In genomic region chr20:50312002-50312681, GRCh38 we compare ENCODE assay signal across 14 cellular contexts.
DNase-seq lines count a peak whose midpoint lies in the region; ATAC-seq and TF ChIP-seq lines count a peak whose summit lies in the region.
"Had no signal": no experiment of that assay in that cellular context is flagged by ENCODE, and none has a peak within 500 bp of the region (broad histone marks: within the 10 kb centered on the region; RNA-seq: fewer than 3 reads in every experiment).

No MANE protein-coding gene starts in this region.

- H3K36me3 ChIP-seq in heart left ventricle (no peaks in the 10 kb centered on the region), esophagus muscularis mucosa (no peaks in the 10 kb centered on the region), osteoblast (ENCODE audit: insufficient read depth, low read length) (no peaks in the 10 kb centered on the region), transverse colon (no peaks in the 10 kb centered on the region), neural progenitor cell (no peaks in the 10 kb centered on the region)
- H3K36me3 ChIP-seq: SJSA1 had no signal

- no peaks in the 10 kb centered on the region for H4K20me1 ChIP-seq in osteoblast (ENCODE audit: insufficient read depth, low read length)
- H4K20me1 ChIP-seq in neural progenitor cell (ENCODE audit: low read depth) = no peaks in the 10 kb centered on the region

- no peaks in the 10 kb centered on the region for H3F3A ChIP-seq in neural progenitor cell (ENCODE audit: low read depth)

- H3K27ac ChIP-seq in heart left ventricle = peak overlapping the region; percentile 6 to 76 (median 59)
- H3K27ac ChIP-seq in esophagus muscularis mucosa (replicated peaks in 1 of 4) = peak overlapping the region; percentile 82 to 89 (median 88)
- H3K27ac ChIP-seq in osteoblast (ENCODE audit: low read depth, low read length) = peak overlapping the region; percentile 52
- H3K27ac ChIP-seq in transverse colon = peak overlapping the region; percentile 63 to 90 (median 88)
- no peak overlapping the region for H3K27ac ChIP-seq in neural progenitor cell

- no peak overlapping the region for H3K27ac Mint-ChIP-seq in neural progenitor cell
- H3K27ac Mint-ChIP-seq: activated CD4-positive, alpha-beta memory T cell treated with anti-CD3 and anti-CD28 coated beads for 36 hours had no signal

- H2AFZ ChIP-seq in osteoblast (ENCODE audit: low read length) (no peak overlapping the region), neural progenitor cell (replicated peaks) (no peak overlapping the region)

- peaks cover 24% of the 10 kb centered on the region for H3K4me1 Mint-ChIP-seq in neural progenitor cell

- H3K4me2 ChIP-seq in osteoblast (ENCODE audit: insufficient read depth, low read length) = peak overlapping the region; percentile 55
- H3K4me2 ChIP-seq in neural progenitor cell = no peak overlapping the region

- no peak overlapping the region for H3K4me3 Mint-ChIP-seq in neural progenitor cell
- H3K4me3 Mint-ChIP-seq: activated CD4-positive, alpha-beta memory T cell treated with anti-CD3 and anti-CD28 coated beads for 36 hours; mesothelial cell of epicardium had no signal

- ATAC-seq in heart left ventricle (no peak), Right ventricle myocardium superior (ENCODE audit: poor library complexity) (no peak), GM19463 (IDR thresholded peaks at IDR 0.05; ENCODE audit: unreplicated experiment) (no peak)

- H3K4me3 ChIP-seq in heart left ventricle = no peak overlapping the region
- no peak overlapping the region for H3K4me3 ChIP-seq in esophagus muscularis mucosa
- H3K4me3 ChIP-seq in osteoblast (ENCODE audit: insufficient read depth, low read length) = no peak overlapping the region
- no peak overlapping the region for H3K4me3 ChIP-seq in transverse colon
- H3K4me3 ChIP-seq in neural progenitor cell = no peak overlapping the region
- H3K4me3 ChIP-seq: SJSA1 had no signal

- no peak for DNase-seq in heart left ventricle
- DNase-seq in Right ventricle myocardium superior = no peak
- no peak for DNase-seq in esophagus muscularis mucosa (ENCODE audit: extremely low spot score)
- DNase-seq in osteoblast (ENCODE audit: insufficient read length, low spot score, missing footprints) = no peak
- DNase-seq in transverse colon = peak; percentile 3
- no peak for DNase-seq in neural progenitor cell (ENCODE audit: low spot score)
- DNase-seq in stimulated activated CD4-positive, alpha-beta T cell treated with anti-CD3 and anti-CD28 coated beads, Interleukin-15, amount 100 ng/mL, for 24 hours = no peak
- DNase-seq: activated CD4-positive, alpha-beta memory T cell treated with anti-CD3 and anti-CD28 coated beads for 36 hours; hypothalamus; Karpas-422; NCI-H1930 had no signal

- H3K27me3 ChIP-seq in heart left ventricle = no peaks in the 10 kb centered on the region
- no peaks in the 10 kb centered on the region for H3K27me3 ChIP-seq in esophagus muscularis mucosa
- H3K27me3 ChIP-seq in osteoblast (ENCODE audit: insufficient read depth, low read length) = no peaks in the 10 kb centered on the region
- H3K27me3 ChIP-seq in transverse colon = no peaks in the 10 kb centered on the region
- H3K27me3 ChIP-seq in neural progenitor cell = no peaks in the 10 kb centered on the region
- H3K27me3 ChIP-seq: SJSA1 had no signal

- H3K79me2 ChIP-seq in osteoblast (ENCODE audit: insufficient read depth, low read length) (no peaks in the 10 kb centered on the region), neural progenitor cell (ENCODE audit: low read depth) (no peaks in the 10 kb centered on the region)

- no peak for TF ChIP-seq POLR2A in heart left ventricle (IDR thresholded peaks at IDR 0.05)
- TF ChIP-seq POLR2A in esophagus muscularis mucosa (IDR thresholded peaks at IDR 0.05; ENCODE audit: low read depth) = no peak
- no peak for TF ChIP-seq POLR2A in transverse colon (IDR thresholded peaks at IDR 0.05)

- H3K36me3 Mint-ChIP-seq in neural progenitor cell = no peaks in the 10 kb centered on the region
- H3K36me3 Mint-ChIP-seq: activated CD4-positive, alpha-beta memory T cell treated with anti-CD3 and anti-CD28 coated beads for 36 hours; mesothelial cell of epicardium had no signal

- 76 to 89% (median 84%) methylated on average over 4 to 5 of the region's 5 CpGs for WGBS in heart left ventricle, 4 donors
- WGBS in esophagus muscularis mucosa = 79% methylated on average over 5 of the region's 5 CpGs
- 88 to 100% methylated on average over 2 to 4 of the region's 5 CpGs for WGBS in transverse colon (ENCODE audit: low coverage in 1 of 2), 2 donors

- no peak for TF ChIP-seq CTCF in heart left ventricle (IDR thresholded peaks at IDR 0.05)
- no peak for TF ChIP-seq CTCF in esophagus muscularis mucosa (IDR thresholded peaks at IDR 0.05)
- no peak for TF ChIP-seq CTCF in osteoblast (IDR thresholded peaks at IDR 0.05; ENCODE audit: extremely low read depth, low read depth, low read length)
- no peak for TF ChIP-seq CTCF in transverse colon (IDR thresholded peaks at IDR 0.05)
- TF ChIP-seq CTCF in neural progenitor cell (IDR thresholded peaks at IDR 0.05) = no peak

- H3K9me3 ChIP-seq in heart left ventricle (peaks cover 0 to 4% (median 0%) of the 10 kb centered on the region in 12 donors), esophagus muscularis mucosa (no peaks in the 10 kb centered on the region), osteoblast (ENCODE audit: low read depth, low read length) (no peaks in the 10 kb centered on the region), transverse colon (no peaks in the 10 kb centered on the region), neural progenitor cell (ENCODE audit: low read depth) (no peaks in the 10 kb centered on the region)
- H3K9me3 ChIP-seq: SJSA1 had no signal

- peaks cover 3 to 51% (median 24%) of the 10 kb centered on the region in 12 donors for H3K4me1 ChIP-seq in heart left ventricle
- H3K4me1 ChIP-seq in esophagus muscularis mucosa = peaks cover 37 to 69% (median 56%) of the 10 kb centered on the region in 4 donors
- H3K4me1 ChIP-seq in osteoblast (ENCODE audit: insufficient read depth, low read length) = peaks cover 31% of the 10 kb centered on the region
- peaks cover 4 to 30% (median 12%) of the 10 kb centered on the region in 4 donors for H3K4me1 ChIP-seq in transverse colon
- H3K4me1 ChIP-seq in neural progenitor cell = peaks cover 19% of the 10 kb centered on the region

- H3K9ac ChIP-seq in neural progenitor cell = no peak overlapping the region

- no peaks in the 10 kb centered on the region for H3K9me3 Mint-ChIP-seq in neural progenitor cell

- TF ChIP-seq EP300 in esophagus muscularis mucosa (IDR thresholded peaks at IDR 0.05) (no peak), transverse colon (IDR thresholded peaks at IDR 0.05; ENCODE audit: low read depth) (no peak)

- peaks cover 9% of the 10 kb centered on the region for H3K27me3 Mint-ChIP-seq in neural progenitor cell (ENCODE audit: insufficient read depth, low read depth)

- intact Hi-C loops in heart left ventricle (cut with DNase I) = loop anchor here in 2 of 10 donors (5.0 to 10.0 kb wide), 2 partner anchors 63 to 120 kb away; partner anchors contain the start of gene CEBPB (in 1 of the 2)
- intact Hi-C loops in Right ventricle myocardium superior (cut with DNase I) = no loop called here
- intact Hi-C loops in esophagus muscularis mucosa (cut with DNase I) = loop anchor here (5.0 kb wide), 1 partner anchor 85 kb away; no protein-coding TSS in a partner anchor
- intact Hi-C loops in transverse colon (cut with DNase I; ENCODE audit: low total_unique reads) = no loop called here

- in situ Hi-C loops in transverse colon (cut with MboI; ENCODE audit: low pct_ligation_motif_present in 1 of 4, low pct_unique_long_range_greater_than_20kb in 1 of 4, low sequenced_read_pairs in 3 of 4) = no loop called here
